ENCODE assay signal across 17 cellular contexts in the genomic region with DNA sequence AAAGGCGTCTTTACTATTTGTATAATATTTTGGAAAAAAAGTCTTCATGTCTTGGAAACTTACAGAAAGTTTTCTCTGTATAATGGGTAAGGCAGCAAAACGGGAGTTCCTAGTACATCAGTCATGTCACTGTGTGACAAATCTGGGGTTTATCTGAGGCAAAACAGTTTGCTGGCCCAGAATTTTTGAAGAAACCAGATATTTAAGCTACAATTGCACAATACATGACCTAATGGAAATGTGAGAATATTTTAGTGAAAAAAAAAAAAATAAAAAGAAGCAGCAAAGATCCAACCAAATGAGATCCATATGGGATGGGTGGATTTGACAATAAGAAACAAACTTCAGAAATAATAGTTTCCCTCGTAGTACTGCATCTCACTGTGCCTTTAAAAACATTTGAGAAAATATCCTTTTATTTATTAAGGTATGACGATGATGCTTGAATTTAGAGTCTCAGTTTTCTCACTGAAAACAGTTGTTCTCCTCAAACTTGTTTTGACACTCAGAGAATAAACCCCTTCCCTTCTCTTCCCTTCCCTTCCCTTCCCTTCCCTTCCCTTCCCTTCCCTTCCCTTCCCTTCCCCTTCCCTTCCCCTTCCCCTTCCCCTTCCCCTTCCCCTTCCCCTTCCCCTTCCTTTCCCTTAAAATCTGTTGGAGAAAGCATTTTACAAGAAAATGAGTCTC.
DNase-seq lines count a peak whose midpoint lies in the region; ATAC-seq and TF ChIP-seq lines count a peak whose summit lies in the region.
"Had no signal": no experiment of that assay in that cellular context is flagged by ENCODE, and none has a peak within 500 bp of the region (broad histone marks: within the 10 kb centered on the region; RNA-seq: fewer than 3 reads in every experiment).

No MANE protein-coding gene starts in this region.

- H3K4me1 ChIP-seq in SJCRH30 = peaks cover 6% of the 10 kb centered on the region; the same call in 1 of the 2 replicates

- H3K4me1 Mint-ChIP-seq in HFFc6 (ENCODE audit: low read depth) = peaks cover 31% of the 10 kb centered on the region
- H3K4me1 Mint-ChIP-seq: B cell had no signal

- H3K27me3 ChIP-seq in SJCRH30 = no peaks in the 10 kb centered on the region

- TF ChIP-seq CTCF in HFFc6 (IDR thresholded peaks at IDR 0.05) = no peak
- no peak for TF ChIP-seq CTCF in omental fat pad (IDR thresholded peaks at IDR 0.05)

- peak overlapping the region; percentile 48 for H3K27ac Mint-ChIP-seq in HFFc6
- H3K27ac Mint-ChIP-seq: B cell; GM23338; T-helper 2 cell treated with Interferon-gamma antibody and Interleukin-4, amounts not matched to agents 5 μg/mL and 100 μg/mL, for 36 hours had no signal

- no peaks in the 10 kb centered on the region; the same call in 1 of the 2 replicates for H3K9me3 Mint-ChIP-seq in HFFc6
- H3K9me3 Mint-ChIP-seq: T-helper 2 cell treated with Interferon-gamma antibody and Interleukin-4, amounts not matched to agents 5 μg/mL and 100 μg/mL, for 36 hours had no signal

- ATAC-seq in omental fat pad (ENCODE audit: low FRiP score) = peak; percentile 54
- ATAC-seq: activated CD4-positive, CD25-positive, alpha-beta regulatory T cell treated with anti-CD3 and anti-CD28 coated beads, Interleukin-2, amount 50 U/mL, for 24 hours; GM23338 had no signal

- no peak overlapping the region for H3K27ac ChIP-seq in SJCRH30

- DNase-seq in AG08395 (ENCODE audit: low spot score) = peak; percentile 73
- peak; percentile 61 for DNase-seq in HFFc6
- DNase-seq in fibroblast of peridontal ligament (ENCODE audit: extremely low read depth) = peak; percentile 98
- no peak for DNase-seq in omental fat pad (ENCODE audit: low spot score)
- no peak for DNase-seq in NCI-H345 treated with DMSO at 0.1 percent for 48 hours (lab: John Stamatoyannopoulos, UW; ENCODE audit: unreplicated experiment)
- DNase-seq in stimulated activated CD4-positive, alpha-beta T cell treated with anti-CD3 and anti-CD28 coated beads, Interleukin-15, amount 100 ng/mL, for 24 hours = no peak
- no peak for DNase-seq in SW 1271 (lab: John Stamatoyannopoulos, UW)
- no peak for DNase-seq in SJCRH30
- DNase-seq: activated effector memory CD4-positive, alpha-beta T cell treated with anti-CD3 and anti-CD28 coated beads, Interleukin-2, amount 50 U/mL, for 16 hours; amygdala; mesendoderm; NCI-H2029 treated with DMSO at 0.1 percent for 48 hours; stimulated activated CD4-positive, alpha-beta T cell treated with anti-CD3 and anti-CD28 coated beads, Interleukin-2, amount 100 ng/mL, for 24 hours had no signal

- peaks cover 9% of the 10 kb centered on the region; the same call in 1 of the 2 replicates for H3K9me3 ChIP-seq in SJCRH30 (replicated peaks)

- no peaks in the 10 kb centered on the region for H3K36me3 Mint-ChIP-seq in HFFc6 (ENCODE audit: low read depth)

- no peak overlapping the region for H3K4me3 ChIP-seq in SJCRH30
- H3K4me3 ChIP-seq: GM23338 had no signal

- no peaks in the 10 kb centered on the region for H3K27me3 Mint-ChIP-seq in HFFc6 (ENCODE audit: insufficient read depth)
- H3K27me3 Mint-ChIP-seq: B cell had no signal

- H3K36me3 ChIP-seq in SJCRH30 = no peaks in the 10 kb centered on the region; the same call in 1 of the 2 replicates

- no peak overlapping the region; the same call in 1 of the 2 replicates for H3K4me3 Mint-ChIP-seq in HFFc6
- H3K4me3 Mint-ChIP-seq: B cell; GM23338; T-helper 2 cell treated with Interferon-gamma antibody and Interleukin-4, amounts not matched to agents 5 μg/mL and 100 μg/mL, for 36 hours had no signal

Comparison
In these comparisons a context has a peak if more than half of its experiments do, and no peak if none do; other contexts are left out.
1. DNase-seq: peak in AG08395 (single experiment), HFFc6 (single experiment) and fibroblast of peridontal ligament (single experiment); none in omental fat pad (single experiment), NCI-H345 treated with DMSO at 0.1 percent for 48 hours (single experiment), stimulated activated CD4-positive, alpha-beta T cell treated with anti-CD3 and anti-CD28 coated beads, Interleukin-15, amount 100 ng/mL, for 24 hours (single experiment), SW 1271 (0 of 2) and SJCRH30 (0 of 2).